Comparison of ENCODE assay signal across 16 cellular contexts in genomic region chr11:123086315-123086714, GRCh38. TPM values are rescaled to one million over a fixed set of nuclear protein-coding genes. Genes with fewer than 3 reads are reported as not detected.
A peak's percentile ranks its signal among the peaks of the same experiment; 100 is the strongest.
DNase-seq lines count a peak whose midpoint lies in the region; ATAC-seq and TF ChIP-seq lines count a peak whose summit lies in the region.
"Had no signal": no experiment of that assay in that cellular context is flagged by ENCODE, and none has a peak within 500 bp of the region (broad histone marks: within the 10 kb centered on the region; RNA-seq: fewer than 3 reads in every experiment).

No MANE protein-coding gene starts in this region.

- peaks cover 12% of the 10 kb centered on the region for H3K9me3 Mint-ChIP-seq in activated CD4-positive, alpha-beta T cell treated with anti-CD3 and anti-CD28 coated beads, Interleukin-2, amount 10 ng/mL, durations not matched to agents 7 days and 5 days
- H3K9me3 Mint-ChIP-seq in GM23338, result no peaks in the 10 kb centered on the region
- no peaks in the 10 kb centered on the region for H3K9me3 Mint-ChIP-seq in activated CD4-positive, alpha-beta memory T cell treated with anti-CD3 and anti-CD28 coated beads for 36 hours
- no peaks in the 10 kb centered on the region for H3K9me3 Mint-ChIP-seq in natural killer cell

- no peaks in the 10 kb centered on the region for H3K27me3 Mint-ChIP-seq in activated CD4-positive, alpha-beta T cell treated with anti-CD3 and anti-CD28 coated beads, Interleukin-2, amount 10 ng/mL, durations not matched to agents 7 days and 5 days
- H3K27me3 Mint-ChIP-seq in GM23338 (ENCODE audit: insufficient read depth, low read depth, poor library complexity) (peaks cover 2% of the 10 kb centered on the region), natural killer cell (ENCODE audit: low read depth in 2 of 2) (no peaks in the 10 kb centered on the region)
- no peaks in the 10 kb centered on the region for H3K27me3 Mint-ChIP-seq in activated CD4-positive, alpha-beta memory T cell treated with anti-CD3 and anti-CD28 coated beads for 36 hours

- peak; percentile 25 for DNase-seq in activated CD4-positive, alpha-beta T cell treated with anti-CD3 and anti-CD28 coated beads, Interleukin-2, amount 10 ng/mL, durations not matched to agents 7 days and 5 days
- no peak for DNase-seq in activated CD4-positive, alpha-beta T cell treated with anti-CD3 and anti-CD28 coated beads for 1 hour
- DNase-seq in GM23338 (ENCODE audit: low spot score) (no peak), natural killer cell (no peak), RWPE1 (ENCODE audit: low spot score) (no peak), amygdala (lab: John Stamatoyannopoulos, UW) (no peak)
- no peak for DNase-seq in activated CD4-positive, alpha-beta memory T cell treated with anti-CD3 and anti-CD28 coated beads for 36 hours
- DNase-seq: activated CD4-positive, CD25-positive, alpha-beta regulatory T cell treated with anti-CD3 and anti-CD28 coated beads, Interleukin-2, amount 50 U/mL, for 72 hours; cortex of kidney; lower lobe of right lung; MG63; NCI-H345; pancreas; PC-3; tibial artery had no signal

- no peak for TF ChIP-seq CTCF in GM23338 (conservative IDR thresholded peaks at IDR 0.05; ENCODE audit: low read depth in 2 of 2)
- TF ChIP-seq CTCF in natural killer cell (IDR thresholded peaks at IDR 0.05), result no peak
- TF ChIP-seq CTCF in RWPE1 (conservative IDR thresholded peaks at IDR 0.05; ENCODE audit: low read depth), result no peak

- peak overlapping the region; percentile 1 for H3K4me3 Mint-ChIP-seq in activated CD4-positive, alpha-beta T cell treated with anti-CD3 and anti-CD28 coated beads, Interleukin-2, amount 10 ng/mL, durations not matched to agents 7 days and 5 days
- H3K4me3 Mint-ChIP-seq in GM23338 (no peak overlapping the region), natural killer cell (no peak overlapping the region)
- H3K4me3 Mint-ChIP-seq in activated CD4-positive, alpha-beta memory T cell treated with anti-CD3 and anti-CD28 coated beads for 36 hours, result no peak overlapping the region

- H3K27ac ChIP-seq in GM23338 (ENCODE audit: low read depth) (no peak overlapping the region), RWPE1 (no peak overlapping the region; the same call in 1 of the 2 replicates)
- H3K27ac ChIP-seq: lower lobe of right lung, pancreas, tibial artery had no signal

- intact Hi-C loops in activated CD4-positive, alpha-beta memory T cell treated with anti-CD3 and anti-CD28 coated beads for 36 hours (cut with micrococcal nuclease), result no loop called here
- intact Hi-C loops in natural killer cell (cut with micrococcal nuclease), result no loop called here

- H3K27me3 ChIP-seq in GM23338 (ENCODE audit: insufficient read depth), result no peaks in the 10 kb centered on the region
- H3K27me3 ChIP-seq: MG63, pancreas, tibial artery had no signal

- no peaks in the 10 kb centered on the region for H3K4me1 ChIP-seq in GM23338 (ENCODE audit: insufficient read depth)

- ATAC-seq in GM23338, result no peak
- no peak for ATAC-seq in natural killer cell
- ATAC-seq in HG03280 (IDR thresholded peaks at IDR 0.05; ENCODE audit: unreplicated experiment), result no peak
- ATAC-seq: lower lobe of right lung, PC-3 had no signal

- H3K36me3 ChIP-seq in GM23338 (ENCODE audit: insufficient read depth), result no peaks in the 10 kb centered on the region
- H3K36me3 ChIP-seq: lower lobe of right lung, pancreas had no signal

- H3K27ac Mint-ChIP-seq in activated CD4-positive, alpha-beta T cell treated with anti-CD3 and anti-CD28 coated beads, Interleukin-2, amount 10 ng/mL, durations not matched to agents 7 days and 5 days, result peak overlapping the region; percentile 94
- 0 out of 2 replicates have a peak overlapping the region, but pooled peaks have one; percentile 38 for H3K27ac Mint-ChIP-seq in GM23338
- H3K27ac Mint-ChIP-seq in activated CD4-positive, alpha-beta memory T cell treated with anti-CD3 and anti-CD28 coated beads for 36 hours, result peak overlapping the region; percentile 64
- H3K27ac Mint-ChIP-seq in natural killer cell, result peak overlapping the region; percentile 91 to 92

- POLR2A ChIA-PET in activated CD4-positive, alpha-beta T cell treated with anti-CD3 and anti-CD28 coated beads, Interleukin-2, amount 10 ng/mL, durations not matched to agents 7 days and 5 days (lab: Charles Lee), result no interaction called here
- POLR2A ChIA-PET in activated CD4-positive, alpha-beta memory T cell treated with anti-CD3 and anti-CD28 coated beads for 36 hours (lab: Charles Lee), result interaction anchor here (0.9 to 2.3 kb wide), 5 partner anchors 17 to 29 kb away, joined by 3 to 6 read pairs (median 4); no protein-coding TSS in a partner anchor
- POLR2A ChIA-PET in RWPE1 (lab: Yijun Ruan, JAX; ENCODE audit: low non-redundant PET), result interaction anchor here (0.5 kb wide), 1 partner anchor 24 kb away, joined by 3 read pairs; no protein-coding TSS in a partner anchor

- peaks cover 75% of the 10 kb centered on the region for H3K4me1 Mint-ChIP-seq in activated CD4-positive, alpha-beta T cell treated with anti-CD3 and anti-CD28 coated beads, Interleukin-2, amount 10 ng/mL, durations not matched to agents 7 days and 5 days
- H3K4me1 Mint-ChIP-seq in GM23338 (no peaks in the 10 kb centered on the region), natural killer cell (peaks cover 27 to 31% of the 10 kb centered on the region in 2 donors)
- peaks cover 61% of the 10 kb centered on the region for H3K4me1 Mint-ChIP-seq in activated CD4-positive, alpha-beta memory T cell treated with anti-CD3 and anti-CD28 coated beads for 36 hours (ENCODE audit: low read depth)

- no peak overlapping the region for H3K4me2 ChIP-seq in GM23338

- peaks cover 7% of the 10 kb centered on the region for H3K36me3 Mint-ChIP-seq in activated CD4-positive, alpha-beta T cell treated with anti-CD3 and anti-CD28 coated beads, Interleukin-2, amount 10 ng/mL, durations not matched to agents 7 days and 5 days (ENCODE audit: low read depth)
- H3K36me3 Mint-ChIP-seq in GM23338 (ENCODE audit: low read depth), result peaks cover 8% of the 10 kb centered on the region; the same call in 1 of the 3 replicates
- H3K36me3 Mint-ChIP-seq in activated CD4-positive, alpha-beta memory T cell treated with anti-CD3 and anti-CD28 coated beads for 36 hours, result no peaks in the 10 kb centered on the region
- no peaks in the 10 kb centered on the region for H3K36me3 Mint-ChIP-seq in natural killer cell

- H3K4me3 ChIP-seq in GM23338, result no peak overlapping the region
- H3K4me3 ChIP-seq: lower lobe of right lung, MG63, pancreas, tibial artery had no signal

- CTCF ChIA-PET in activated CD4-positive, alpha-beta T cell treated with anti-CD3 and anti-CD28 coated beads, Interleukin-2, amount 10 ng/mL, durations not matched to agents 7 days and 5 days (lab: Charles Lee), result interaction anchor here (0.9 to 1.9 kb wide), 4 partner anchors 16 to 392 kb away, joined by 3 to 5 read pairs (median 4); no protein-coding TSS in a partner anchor
- CTCF ChIA-PET in activated CD4-positive, alpha-beta memory T cell treated with anti-CD3 and anti-CD28 coated beads for 36 hours (lab: Charles Lee), result interaction anchor here (1.7 to 2.3 kb wide), 2 partner anchors 32 to 161 kb away, joined by 5 to 6 read pairs; no protein-coding TSS in a partner anchor
- CTCF ChIA-PET in RWPE1 (lab: Yijun Ruan, JAX), result interaction anchor here (0.6 kb wide), 1 partner anchor 99 kb away, joined by 4 read pairs; no protein-coding TSS in a partner anchor

- no peaks in the 10 kb centered on the region for H3K9me2 ChIP-seq in GM23338 (ENCODE audit: insufficient read depth)

- H4K20me1 ChIP-seq in GM23338 (replicated peaks; ENCODE audit: insufficient read depth), result no peaks in the 10 kb centered on the region

- H3F3A ChIP-seq in GM23338 (replicated peaks; ENCODE audit: low read depth), result no peaks in the 10 kb centered on the region

- no peaks in the 10 kb centered on the region for H3K79me2 ChIP-seq in GM23338 (replicated peaks; ENCODE audit: insufficient read depth)

- H2AFZ ChIP-seq in GM23338, result no peak overlapping the region

RNA-seq across cellular contexts. Expression of gene HSPA8, which starts 24.4 kb away (rescaled TPM):
- total RNA-seq in activated CD4-positive, alpha-beta T cell treated with anti-CD3 and anti-CD28 coated beads, Interleukin-2, amount 10 ng/mL, durations not matched to agents 7 days and 5 days, result 1,000 to 10,000 TPM; 2,083 to 2,541 TPM
- total RNA-seq in GM23338 (2014; rRNA removed; shearing (Covaris generic)), result 2,776 and 2,903 TPM in 2 replicates
- 818 and 826 TPM in 2 replicates for polyA plus RNA-seq in GM23338 (2016; fragmentation: Nextera tagmentation; extraction: Ambion mirVana)
- total RNA-seq in activated CD4-positive, alpha-beta memory T cell treated with anti-CD3 and anti-CD28 coated beads for 36 hours, result 1,000 to 10,000 TPM; 2,378 to 2,407 TPM
- total RNA-seq in natural killer cell, result 100 to 1,000 TPM; 577 to 684 (median 633) TPM

Comparison
In these comparisons a context has a peak if more than half of its experiments do, and no peak if none do; other contexts are left out.
1. H3K27ac Mint-ChIP-seq: peak in every context shown above with its lines; median percentile 94 in activated CD4-positive, alpha-beta T cell treated with anti-CD3 and anti-CD28 coated beads, Interleukin-2, amount 10 ng/mL, durations not matched to agents 7 days and 5 days; 92 in natural killer cell; 64 in activated CD4-positive, alpha-beta memory T cell treated with anti-CD3 and anti-CD28 coated beads for 36 hours; 38 in GM23338.